ENCODE assay signal across 8 cellular contexts in genomic region chr15:26314577-26314976, GRCh38.
"Had no signal": no experiment of that assay in that cellular context is flagged by ENCODE, and none has a peak within 500 bp of the region (broad histone marks: within the 10 kb centered on the region; RNA-seq: fewer than 3 reads in every experiment).

No MANE protein-coding gene starts in this region.

- DNase-seq: H7, HFFc6, IMR-90, KG1 had no signal

- H3K9me3 ChIP-seq: HAP-1 had no signal

- H2AFZ ChIP-seq: GM23338 had no signal

- H3K4me1 ChIP-seq: HAP-1 had no signal

- FAIRE-seq: HTR-8/SVneo had no signal

- H3K36me3 ChIP-seq: HAP-1 had no signal

- H3K4me2 ChIP-seq: GM23338 had no signal

- ATAC-seq: GM23338, HCT116 had no signal

- H3K4me3 ChIP-seq: GM23338, HAP-1 had no signal
